In the genomic region with DNA sequence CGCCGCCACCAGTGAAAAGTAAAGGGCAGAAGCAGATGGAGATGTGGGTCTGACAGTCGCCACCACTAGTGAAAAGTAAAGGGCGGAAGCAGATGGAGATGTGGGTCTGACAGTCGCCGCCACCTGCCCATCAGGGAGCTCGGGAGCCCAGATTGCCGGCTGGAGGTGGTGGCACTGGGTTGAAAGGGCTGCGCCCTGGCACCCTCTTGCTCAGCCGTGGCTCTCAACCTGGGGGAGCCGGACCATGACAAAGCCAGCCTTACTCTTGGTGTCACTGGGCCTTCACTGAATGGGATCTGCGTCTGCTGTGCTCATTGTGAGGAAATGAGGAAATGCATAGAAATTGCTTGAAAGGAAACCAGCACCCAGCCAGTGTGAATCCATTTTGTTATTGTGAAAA, we compare ENCODE assay signal across 13 cellular contexts.
"Had no signal": no experiment of that assay in that cellular context is flagged by ENCODE, and none has a peak within 500 bp of the region (broad histone marks: within the 10 kb centered on the region; RNA-seq: fewer than 3 reads in every experiment).

No MANE protein-coding gene starts in this region.

- H3K27ac ChIP-seq: brain microvascular endothelial cell, coronary artery had no signal

- H3K27me3 Mint-ChIP-seq: activated naive CD4-positive, alpha-beta T cell treated with anti-CD3 and anti-CD28 coated beads, Interleukin-2, amount 50 U/mL, for 24 hours; activated T-cell treated with anti-CD3 and anti-CD28 coated beads, Interleukin-2, amount 50 U/mL, for 24 hours; central memory CD8-positive, alpha-beta T cell had no signal

- H3K27ac Mint-ChIP-seq: activated naive CD4-positive, alpha-beta T cell treated with anti-CD3 and anti-CD28 coated beads, Interleukin-2, amount 50 U/mL, for 24 hours; activated T-cell treated with anti-CD3 and anti-CD28 coated beads, Interleukin-2, amount 50 U/mL, for 24 hours; mesothelial cell of epicardium; stimulated activated effector memory CD8-positive, alpha-beta T cell treated with anti-CD3 and anti-CD28 coated beads, Interleukin-12 subunit alpha, Interleukin-12 subunit beta, amount 100 ng/mL, for 72 hours had no signal

- H3K9me3 Mint-ChIP-seq: activated naive CD4-positive, alpha-beta T cell treated with anti-CD3 and anti-CD28 coated beads, Interleukin-2, amount 50 U/mL, for 24 hours; activated T-cell treated with anti-CD3 and anti-CD28 coated beads, Interleukin-2, amount 50 U/mL, for 24 hours; central memory CD8-positive, alpha-beta T cell; mesothelial cell of epicardium; stimulated activated effector memory CD8-positive, alpha-beta T cell treated with anti-CD3 and anti-CD28 coated beads, Interleukin-12 subunit alpha, Interleukin-12 subunit beta, amount 100 ng/mL, for 72 hours had no signal

- H3K27me3 ChIP-seq: brain microvascular endothelial cell had no signal

- ATAC-seq: esophagus mucosa; stimulated activated effector memory CD8-positive, alpha-beta T cell treated with anti-CD3 and anti-CD28 coated beads, Interleukin-12 subunit alpha, Interleukin-12 subunit beta, amount 100 ng/mL, for 72 hours had no signal

- DNase-seq: activated CD4-positive, CD25-positive, alpha-beta regulatory T cell; activated effector memory CD4-positive, alpha-beta T cell treated with Interleukin-2 at 50 U/mL for 16 hours; activated T-cell treated with anti-CD3 and anti-CD28 coated beads, Interleukin-2, amount 50 U/mL, for 24 hours; anterior cingulate cortex; brain microvascular endothelial cell; hippocampal formation; kidney glomerular epithelial cell had no signal

- H3K4me3 ChIP-seq: coronary artery had no signal

- H3K4me3 Mint-ChIP-seq: activated naive CD4-positive, alpha-beta T cell treated with anti-CD3 and anti-CD28 coated beads, Interleukin-2, amount 50 U/mL, for 24 hours; activated T-cell treated with anti-CD3 and anti-CD28 coated beads, Interleukin-2, amount 50 U/mL, for 24 hours; central memory CD8-positive, alpha-beta T cell; mesothelial cell of epicardium; stimulated activated effector memory CD8-positive, alpha-beta T cell treated with anti-CD3 and anti-CD28 coated beads, Interleukin-12 subunit alpha, Interleukin-12 subunit beta, amount 100 ng/mL, for 72 hours had no signal
